8 cellular contexts compared by ENCODE assay signal in the genomic region with DNA sequence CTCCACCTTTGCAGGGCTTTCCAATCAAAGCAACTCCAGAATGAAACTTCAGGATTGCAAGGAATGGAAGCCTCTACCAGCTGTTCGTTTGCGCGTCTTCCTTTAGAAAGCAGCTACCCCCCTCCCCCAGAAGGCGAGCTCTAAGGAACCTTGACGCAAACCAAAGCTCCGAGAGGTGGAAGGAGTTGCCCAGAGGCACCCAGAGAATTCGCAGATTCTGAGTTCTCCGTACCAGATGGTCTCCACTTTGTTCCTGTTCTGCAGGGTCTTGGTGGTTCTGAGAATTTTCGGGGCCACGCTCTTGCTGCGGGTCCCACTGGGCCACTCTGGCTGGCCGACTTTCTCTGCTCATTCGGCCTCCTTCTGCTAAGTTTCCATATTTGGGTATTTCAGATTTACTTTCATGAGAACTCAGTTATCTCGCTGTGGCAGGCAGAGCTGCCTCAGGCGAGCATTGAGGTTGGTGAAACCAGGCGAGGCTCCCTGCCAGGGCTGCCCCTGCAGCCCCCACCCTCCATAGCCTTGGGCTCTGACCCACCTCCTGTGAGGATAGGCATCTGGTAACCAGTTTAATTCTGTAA. TPM values are rescaled to one million over a fixed set of nuclear protein-coding genes. Genes with fewer than 3 reads are reported as not detected.
DNase-seq lines count a peak whose midpoint lies in the region; ATAC-seq, FAIRE-seq and TF ChIP-seq lines count a peak whose summit lies in the region.

No MANE protein-coding gene starts in this region.

- H2AFZ ChIP-seq in trophoblast cell (ENCODE audit: insufficient read depth, low read length, poor library complexity), result peak overlapping the region; percentile 61

- no peak overlapping the region for H3K23ac ChIP-seq in trophoblast cell (ENCODE audit: low read length)

- no peak overlapping the region for H2BK5ac ChIP-seq in trophoblast cell (ENCODE audit: low read depth, low read length, poor library complexity)

- H4K20me1 ChIP-seq in DOHH2 (ENCODE audit: control insufficient read depth, insufficient read depth, low read depth, low read length), result no peaks in the 10 kb centered on the region

- no peaks in the 10 kb centered on the region for H3K9me2 ChIP-seq in DOHH2 (replicated peaks; ENCODE audit: control insufficient read depth, low read length)

- peak overlapping the region; percentile 6 for H4K12ac ChIP-seq in trophoblast cell (ENCODE audit: low read depth, low read length)

- H3K4me3 ChIP-seq in DOHH2 (ENCODE audit: low read length), result peak overlapping the region; percentile 88
- peak overlapping the region; percentile 60 to 75 for H3K4me3 ChIP-seq in foreskin fibroblast (ENCODE audit: low read depth in 1 of 2, low read length in 2 of 2)
- H3K4me3 ChIP-seq in trophoblast cell (ENCODE audit: low read depth, low read length), result peak overlapping the region; percentile 79

- H3K27ac ChIP-seq in DOHH2 (ENCODE audit: low read depth, low read length) (peak overlapping the region; percentile 87), trophoblast cell (ENCODE audit: low read depth, low read length) (no peak overlapping the region)

- H3K4ac ChIP-seq in trophoblast cell (ENCODE audit: low read depth, low read length), result peak overlapping the region; percentile 15

- H3F3A ChIP-seq in DOHH2 (ENCODE audit: control insufficient read depth, insufficient read depth), result peaks cover 2% of the 10 kb centered on the region; the same call in 1 of the 2 replicates

- peaks cover 69% of the 10 kb centered on the region for H3K4me1 ChIP-seq in DOHH2 (ENCODE audit: control insufficient read depth, low read length)
- H3K4me1 ChIP-seq in trophoblast cell (ENCODE audit: control insufficient read depth in 1 of 2, insufficient read depth in 2 of 2, low read length in 2 of 2), result peaks cover 10 to 12% of the 10 kb centered on the region in 2 experiments

- DNase-seq in HTR-8/SVneo (ENCODE audit: insufficient read length, low spot score), result peak; percentile 57
- DNase-seq in activated CD8-positive, alpha-beta memory T cell treated with anti-CD3 and anti-CD28 coated beads, Interleukin-2, amount 50 U/mL, for 4 hours, result peak; percentile 29
- peak; percentile 52 to 81 for DNase-seq in foreskin fibroblast
- DNase-seq in trophoblast cell, result peak; percentile 38 to 64
- no peak for DNase-seq in middle frontal gyrus (ENCODE audit: extremely low spot score, low spot score)
- no peak for DNase-seq in medulla oblongata (ENCODE audit: extremely low spot score)

- peak overlapping the region; percentile 55 for H4K91ac ChIP-seq in trophoblast cell (ENCODE audit: low read depth, low read length)

- H3K9me3 ChIP-seq in DOHH2 (ENCODE audit: control insufficient read depth, insufficient read depth, low read length) (no peaks in the 10 kb centered on the region), trophoblast cell (ENCODE audit: insufficient read depth, low read depth, low read length) (no peaks in the 10 kb centered on the region)

- peak overlapping the region; percentile 38 for H2BK12ac ChIP-seq in trophoblast cell (ENCODE audit: low read length)

- FAIRE-seq in HTR-8/SVneo (lab: Jason Lieb, UNC), result no peak

- H4K8ac ChIP-seq in trophoblast cell (ENCODE audit: low read depth, low read length), result peak overlapping the region; percentile 57

- H3K27me3 ChIP-seq in DOHH2 (ENCODE audit: control insufficient read depth, low read length) (no peaks in the 10 kb centered on the region), trophoblast cell (ENCODE audit: insufficient read depth, low read length) (no peaks in the 10 kb centered on the region)

- WGBS in trophoblast cell (ENCODE audit: extremely low coverage, insufficient coverage, insufficient read length), result no CpG with 5 or more reads among the region's 16 CpGs

- TF ChIP-seq CTCF in DOHH2 (IDR thresholded peaks at IDR 0.05; ENCODE audit: low read depth, low read length, poor library complexity, severe bottlenecking), result no peak
- TF ChIP-seq CTCF in foreskin fibroblast (IDR thresholded peaks at IDR 0.05; ENCODE audit: low read depth, low read length), result no peak

- peak overlapping the region; percentile 91 for H3K4me2 ChIP-seq in DOHH2 (ENCODE audit: low read length)
- peak overlapping the region; percentile 75 for H3K4me2 ChIP-seq in trophoblast cell (ENCODE audit: low read length)

- no peak overlapping the region for H2AK5ac ChIP-seq in trophoblast cell (ENCODE audit: low read length)

- H3K9ac ChIP-seq in trophoblast cell (ENCODE audit: low read length), result no peak overlapping the region

- peaks cover 5% of the 10 kb centered on the region for H3K79me1 ChIP-seq in trophoblast cell (ENCODE audit: low read length)

- peak; percentile 40 for ATAC-seq in GM19372 (IDR thresholded peaks at IDR 0.05; ENCODE audit: low read depth, unreplicated experiment)

- peaks cover 14% of the 10 kb centered on the region for H3K36me3 ChIP-seq in DOHH2 (ENCODE audit: control insufficient read depth, low read length)
- H3K36me3 ChIP-seq in trophoblast cell (ENCODE audit: control insufficient read depth in 1 of 2, insufficient read depth in 2 of 2, low read length in 2 of 2), result no peaks in the 10 kb centered on the region

- peak overlapping the region; percentile 52 for H2BK120ac ChIP-seq in trophoblast cell (ENCODE audit: insufficient read depth, low read length, poor library complexity)

- H3K79me2 ChIP-seq in DOHH2 (ENCODE audit: control insufficient read depth, low read length) (peaks cover 61% of the 10 kb centered on the region), trophoblast cell (ENCODE audit: control insufficient read depth, insufficient read depth, low read length, poor library complexity) (peaks cover 3% of the 10 kb centered on the region)

- H3K18ac ChIP-seq in trophoblast cell (ENCODE audit: low read length), result peak overlapping the region; percentile 62

- H3K14ac ChIP-seq in trophoblast cell (ENCODE audit: low read length), result peak overlapping the region; percentile 81

RNA-seq across cellular contexts. Expression of a gene that starts 0.8 kb away (rescaled TPM):
- 4.9 TPM in 2 replicates for polyA plus RNA-seq in trophoblast cell (2013)

Comparison
In these comparisons a context has a peak if more than half of its experiments do, and no peak if none do; other contexts are left out.
1. DNase-seq: peak in HTR-8/SVneo (single experiment), activated CD8-positive, alpha-beta memory T cell treated with anti-CD3 and anti-CD28 coated beads, Interleukin-2, amount 50 U/mL, for 4 hours (single experiment), foreskin fibroblast (2 of 2) and trophoblast cell (2 of 2); none in middle frontal gyrus (single experiment) and medulla oblongata (single experiment).
2. Peak in every context shown above with its lines, with median percentiles within 50 percentile points of each other: H3K4me3 ChIP-seq.